8 cellular contexts compared by ENCODE assay signal in the genomic region with DNA sequence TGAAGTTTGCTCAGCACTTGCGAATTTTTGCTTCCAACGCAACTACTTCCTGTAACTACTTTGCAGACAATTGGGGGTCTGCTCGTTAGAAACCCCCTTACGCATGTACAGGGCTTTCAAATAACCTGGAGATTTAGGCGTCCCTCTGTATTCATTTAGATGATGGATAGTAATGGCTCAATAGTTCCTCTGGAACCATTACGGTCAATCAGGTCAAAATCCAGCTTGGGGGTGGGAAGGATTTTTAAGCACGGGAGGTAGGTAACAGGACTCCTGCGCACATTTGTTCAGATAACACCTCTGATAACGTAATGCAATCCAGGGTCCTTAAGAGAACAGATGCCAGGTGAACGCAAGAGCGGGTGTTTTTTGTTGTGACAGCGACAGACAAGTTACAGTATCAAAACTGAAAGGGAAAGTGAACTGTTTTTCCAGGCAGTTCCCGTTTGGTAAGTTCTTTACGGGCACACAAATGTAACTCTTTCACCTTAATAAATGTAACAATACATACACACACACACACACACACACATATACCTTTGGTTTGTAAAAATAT. TPM values are rescaled to one million over a fixed set of nuclear protein-coding genes. Genes with fewer than 3 reads are reported as not detected.
A peak's percentile ranks its signal among the peaks of the same experiment; 100 is the strongest.
DNase-seq lines count a peak whose midpoint lies in the region; ATAC-seq and TF ChIP-seq lines count a peak whose summit lies in the region.

No MANE protein-coding gene starts in this region.

- H3K9me3 ChIP-seq in mucosa of descending colon: no peaks in the 10 kb centered on the region

- no peak for TF ChIP-seq CTCF in cardiac fibroblast (IDR thresholded peaks at IDR 0.05; ENCODE audit: low read depth, low read length)
- TF ChIP-seq CTCF in mucosa of descending colon (IDR thresholded peaks at IDR 0.05): no peak

- H3K4me3 ChIP-seq in cardiac fibroblast (replicated peaks in 1 of 2; ENCODE audit: low read depth in 2 of 2, low read length in 2 of 2) (peak overlapping the region; percentile 60 to 71), mucosa of descending colon (peak overlapping the region; percentile 30)

- peak; percentile 31 for ATAC-seq in mucosa of descending colon
- ATAC-seq in sciatic nerve: no peak

- H3K36me3 ChIP-seq in mucosa of descending colon (ENCODE audit: low read depth): no peaks in the 10 kb centered on the region

- intact Hi-C loops in mucosa of descending colon (cut with DNase I, micrococcal nuclease): loop anchor here (10.0 kb wide), 2 partner anchors 607 to 617 kb away; no protein-coding TSS in a partner anchor
- intact Hi-C loops in sciatic nerve (cut with DNase I): loop anchor here (10.0 kb wide), 1 partner anchor 607 kb away; no protein-coding TSS in a partner anchor

- H3K4me1 ChIP-seq in mucosa of descending colon (ENCODE audit: low read depth): peaks cover 12% of the 10 kb centered on the region

- DNase-seq in activated T-cell treated with anti-CD3 and anti-CD28 coated beads, Interleukin-2, amount 50 U/mL, for 1 hour: peak; percentile 25
- DNase-seq in activated T-cell treated with anti-CD3 and anti-CD28 coated beads for 4 hours (no peak), NCI-H345 treated with DMSO at 0.1 percent for 48 hours (lab: John Stamatoyannopoulos, UW; ENCODE audit: unreplicated experiment) (peak; percentile 41), cardiac fibroblast (ENCODE audit: low read depth in 2 of 2) (peak; percentile 41 to 53), mucosa of descending colon (peak in 1 of 3 donors; percentile 55), sciatic nerve (ENCODE audit: low spot score) (no peak), COR-L47 (lab: John Stamatoyannopoulos, UW) (no peak)
- no peak for DNase-seq in stimulated activated naive CD4-positive, alpha-beta T cell treated with Interleukin-2 at 50 U/mL for 16 hours (lab: John Stamatoyannopoulos, UW)

RNA-seq across cellular contexts. Expression of a gene that starts 3.7 kb away (rescaled TPM):
- total RNA-seq in mucosa of descending colon (10 to 100 TPM in 1 of 3 donors, 1 to 10 TPM in 1, under 1 TPM in 1; 0.69 to 15.8 (median 8.1) TPM), sciatic nerve (11.6 TPM)

Comparison
In these comparisons a context has a peak if more than half of its experiments do, and no peak if none do; other contexts are left out.
1. DNase-seq: peak in activated T-cell treated with anti-CD3 and anti-CD28 coated beads, Interleukin-2, amount 50 U/mL, for 1 hour (single experiment), NCI-H345 treated with DMSO at 0.1 percent for 48 hours (single experiment) and cardiac fibroblast (2 of 2); none in activated T-cell treated with anti-CD3 and anti-CD28 coated beads for 4 hours (single experiment), sciatic nerve (single experiment), stimulated activated naive CD4-positive, alpha-beta T cell treated with Interleukin-2 at 50 U/mL for 16 hours (single experiment) and COR-L47 (single experiment).